ENCODE assay signal across 25 cellular contexts in the genomic region with DNA sequence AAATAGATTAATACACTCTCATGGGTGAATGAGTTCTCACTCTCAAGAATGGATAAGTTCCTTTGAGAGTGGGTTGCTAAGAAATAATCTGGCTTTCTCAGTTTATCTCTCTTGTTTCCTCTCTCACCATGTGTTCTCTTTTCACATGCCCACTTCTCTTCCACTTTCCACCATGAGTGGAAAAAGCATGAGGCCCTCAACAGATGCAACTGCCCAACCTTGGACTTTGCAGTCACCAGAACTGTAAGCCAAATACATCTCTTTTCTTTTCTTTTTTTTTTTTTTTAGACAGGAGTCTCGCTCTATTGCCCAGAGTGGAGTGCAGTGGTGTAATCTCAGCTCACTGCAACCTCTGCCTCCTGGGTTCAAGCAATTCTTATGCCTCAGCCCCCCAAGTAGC.
"Had no signal": no experiment of that assay in that cellular context is flagged by ENCODE, and none has a peak within 500 bp of the region (broad histone marks: within the 10 kb centered on the region; RNA-seq: fewer than 3 reads in every experiment).

No MANE protein-coding gene starts in this region.

- FAIRE-seq: endothelial cell of umbilical vein had no signal

- H3K4me1 ChIP-seq: colonic mucosa, esophagus muscularis mucosa, esophagus squamous epithelium, foreskin keratinocyte, gastrocnemius medialis, gastroesophageal sphincter, heart left ventricle, heart right ventricle had no signal

- H3K4me3 ChIP-seq: colonic mucosa, coronary artery, dorsolateral prefrontal cortex, esophagus muscularis mucosa, esophagus squamous epithelium, gastrocnemius medialis, gastroesophageal sphincter, heart left ventricle, heart right ventricle had no signal

- H3K36me3 ChIP-seq: colonic mucosa, esophagus muscularis mucosa, esophagus squamous epithelium, gastrocnemius medialis, gastroesophageal sphincter, heart left ventricle, heart right ventricle had no signal

- DNase-seq: colonic mucosa; cortex of kidney; dermis blood vessel endothelial cell; dorsolateral prefrontal cortex; effector CD4-positive, alpha-beta T cell; effector CD8-positive, alpha-beta T cell; effector memory CD4-positive, alpha-beta T cell; effector memory CD8-positive, alpha-beta T cell; endodermal cell; erythroblast; esophagus squamous epithelium; foreskin fibroblast; foreskin keratinocyte; foreskin melanocyte; gastrocnemius medialis; glutamatergic neuron; head of caudate nucleus; heart left ventricle; heart right ventricle had no signal

- H3K9me3 ChIP-seq: colonic mucosa, esophagus squamous epithelium, gastrocnemius medialis had no signal

- H3K27ac ChIP-seq: colonic mucosa, coronary artery, dorsolateral prefrontal cortex, epithelial cell of prostate, esophagus muscularis mucosa, esophagus squamous epithelium, foreskin keratinocyte, gastrocnemius medialis, gastroesophageal sphincter, heart left ventricle, heart right ventricle had no signal

- H3K27me3 ChIP-seq: colonic mucosa, dorsolateral prefrontal cortex, esophagus muscularis mucosa, esophagus squamous epithelium, foreskin keratinocyte, gastrocnemius medialis, gastroesophageal sphincter, heart left ventricle, heart right ventricle had no signal

- ATAC-seq: effector memory CD8-positive, alpha-beta T cell; esophagus mucosa; foreskin keratinocyte; gastrocnemius medialis; gastroesophageal sphincter; heart left ventricle; heart right ventricle had no signal
